32 cellular contexts compared by ENCODE assay signal in genomic region chr3:103437850-103438249, GRCh38.
"Had no signal": no experiment of that assay in that cellular context is flagged by ENCODE, and none has a peak within 500 bp of the region (broad histone marks: within the 10 kb centered on the region; RNA-seq: fewer than 3 reads in every experiment).

No MANE protein-coding gene starts in this region.

- H3K27me3 Mint-ChIP-seq: activated B cell treated with CpG ODN at 0.5 μM for 24 hours; activated CD8-positive, alpha-beta T cell treated with anti-CD3 and anti-CD28 coated beads for 36 hours; activated naive CD8-positive, alpha-beta T cell; activated T-helper 17 cell treated with anti-CD3 and anti-CD28 coated beads, Interleukin-2, amount 50 U/mL, for 72 hours; central memory CD8-positive, alpha-beta T cell; dendritic cell treated with granulocyte-macrophage colony-stimulating factor and Interleukin-4, amounts not matched to agents 40 ng/mL and 50 ng/mL, for 4 days; T-helper 17 cell had no signal

- H3K36me3 ChIP-seq: brain microvascular endothelial cell, gastrocnemius medialis, WERI-Rb-1 had no signal

- H3K27ac ChIP-seq: brain microvascular endothelial cell, coronary artery, dorsolateral prefrontal cortex, gastrocnemius medialis, WERI-Rb-1 had no signal

- H3K27ac Mint-ChIP-seq: activated B cell treated with CpG ODN at 0.5 μM for 24 hours; activated CD8-positive, alpha-beta T cell treated with anti-CD3 and anti-CD28 coated beads for 36 hours; activated naive CD8-positive, alpha-beta T cell; activated T-helper 17 cell treated with anti-CD3 and anti-CD28 coated beads, Interleukin-2, amount 50 U/mL, for 72 hours; dendritic cell treated with granulocyte-macrophage colony-stimulating factor and Interleukin-4, amounts not matched to agents 40 ng/mL and 50 ng/mL, for 4 days; endodermal cell; T-helper 17 cell; T-helper 2 cell treated with Interferon-gamma antibody and Interleukin-4, amounts not matched to agents 5 μg/mL and 100 μg/mL, for 36 hours had no signal

- DNase-seq: activated B cell treated with CpG ODN at 0.5 μM for 24 hours; activated CD4-positive, alpha-beta T cell treated with anti-CD3 and anti-CD28 coated beads for 48 hours; activated CD4-positive, alpha-beta T cell treated with anti-CD3 and anti-CD28 coated beads, Interleukin-2, amount 50 U/mL, for 1 hour; activated CD4-positive, alpha-beta T cell treated with anti-CD3 and anti-CD28 coated beads, Interleukin-2, amount 50 U/mL, for 48 hours; activated CD8-positive, alpha-beta memory T cell treated with anti-CD3 and anti-CD28 coated beads for 24 hours; activated CD8-positive, alpha-beta T cell treated with anti-CD3 and anti-CD28 coated beads for 36 hours; activated effector memory CD4-positive, alpha-beta T cell treated with Interleukin-2 at 50 U/mL for 16 hours; activated gamma-delta T cell treated with Interleukin-2 at 50 U/mL for 16 hours; activated naive CD4-positive, alpha-beta T cell treated with anti-CD3 and anti-CD28 coated beads, Interleukin-2, amount 50 U/mL, for 16 hours; activated naive CD4-positive, alpha-beta T cell treated with Interleukin-2 at 50 U/mL for 16 hours; activated T-cell treated with anti-CD3 and anti-CD28 coated beads, Interleukin-2, amount 50 U/mL, for 4 hours; amniotic stem cell; anterior cingulate cortex; brain microvascular endothelial cell; dorsolateral prefrontal cortex; effector memory CD4-positive, alpha-beta T cell; endodermal cell; foreskin fibroblast; gastrocnemius medialis; glutamatergic neuron; T-helper 1 cell; T-helper 17 cell; T1000; WERI-Rb-1 had no signal

- H3K4me3 Mint-ChIP-seq: activated B cell treated with CpG ODN at 0.5 μM for 24 hours; activated CD8-positive, alpha-beta T cell treated with anti-CD3 and anti-CD28 coated beads for 36 hours; activated naive CD8-positive, alpha-beta T cell; activated T-cell treated with anti-CD3 and anti-CD28 coated beads, Interleukin-2, amount 50 U/mL, for 4 hours; activated T-helper 17 cell treated with anti-CD3 and anti-CD28 coated beads, Interleukin-2, amount 50 U/mL, for 72 hours; central memory CD8-positive, alpha-beta T cell; dendritic cell treated with granulocyte-macrophage colony-stimulating factor and Interleukin-4, amounts not matched to agents 40 ng/mL and 50 ng/mL, for 4 days; endodermal cell; T-helper 17 cell; T-helper 2 cell treated with Interferon-gamma antibody and Interleukin-4, amounts not matched to agents 5 μg/mL and 100 μg/mL, for 36 hours had no signal

- H3K4me1 ChIP-seq: gastrocnemius medialis had no signal

- H3K36me3 Mint-ChIP-seq: activated naive CD8-positive, alpha-beta T cell had no signal

- ATAC-seq: activated CD4-positive, CD25-positive, alpha-beta regulatory T cell treated with anti-CD3 and anti-CD28 coated beads, Interleukin-2, amount 50 U/mL, for 24 hours; activated CD8-positive, alpha-beta T cell treated with anti-CD3 and anti-CD28 coated beads for 36 hours; activated T-cell treated with anti-CD3 and anti-CD28 coated beads, Interleukin-2, amount 50 U/mL, for 4 hours; activated T-helper 17 cell treated with anti-CD3 and anti-CD28 coated beads, Interleukin-2, amount 50 U/mL, for 72 hours; esophagus mucosa; gastrocnemius medialis; T-helper 17 cell had no signal

- H3K9me3 ChIP-seq: gastrocnemius medialis had no signal

- H3K4me1 Mint-ChIP-seq: activated B cell treated with CpG ODN at 0.5 μM for 24 hours; activated T-helper 17 cell treated with anti-CD3 and anti-CD28 coated beads, Interleukin-2, amount 50 U/mL, for 72 hours; central memory CD8-positive, alpha-beta T cell; endodermal cell; T-helper 17 cell had no signal

- H3K9me3 Mint-ChIP-seq: activated B cell treated with CpG ODN at 0.5 μM for 24 hours; activated T-cell treated with anti-CD3 and anti-CD28 coated beads, Interleukin-2, amount 50 U/mL, for 4 hours; central memory CD8-positive, alpha-beta T cell had no signal

- H3K4me3 ChIP-seq: coronary artery, dorsolateral prefrontal cortex, gastrocnemius medialis had no signal

- H3K27me3 ChIP-seq: brain microvascular endothelial cell, dorsolateral prefrontal cortex, gastrocnemius medialis had no signal
